In genomic region chr1:157984469-157984868, GRCh38 we compare ENCODE assay signal across 19 cellular contexts. TPM values are rescaled to one million over a fixed set of nuclear protein-coding genes. Genes with fewer than 3 reads are reported as not detected.
"Had no signal": no experiment of that assay in that cellular context is flagged by ENCODE, and none has a peak within 500 bp of the region (broad histone marks: within the 10 kb centered on the region; RNA-seq: fewer than 3 reads in every experiment).

No MANE protein-coding gene starts in this region.

- ATAC-seq: gastrocnemius medialis; heart right ventricle; left lobe of liver; naive thymus-derived CD8-positive, alpha-beta T cell; stimulated activated naive CD8-positive, alpha-beta T cell treated with anti-CD3 and anti-CD28 coated beads, Interleukin-15, amount 100 ng/mL, for 72 hours had no signal

- H3K27ac Mint-ChIP-seq: immature natural killer cell; naive thymus-derived CD8-positive, alpha-beta T cell; stimulated activated naive B cell treated with anti-CD40 and anti-IgM and Interleukin-4, amounts not matched to agents 10 μg/mL and 1 μg/mL and 100 μg/mL, for 72 hours had no signal

- H3K27ac ChIP-seq: dorsolateral prefrontal cortex, gastrocnemius medialis, heart right ventricle, right atrium auricular region, sigmoid colon, skin epidermis, thoracic aorta, transverse colon had no signal

- H3K4me3 ChIP-seq: dorsolateral prefrontal cortex, gastrocnemius medialis, heart right ventricle, right atrium auricular region, sigmoid colon, skin epidermis, thoracic aorta, transverse colon had no signal

- H3K27me3 ChIP-seq: right atrium auricular region, sigmoid colon, transverse colon had no signal

- H3K9me3 ChIP-seq: gastrocnemius medialis, heart right ventricle, right atrium auricular region, sigmoid colon, thoracic aorta, transverse colon had no signal

- H3K4me1 Mint-ChIP-seq: immature natural killer cell; stimulated activated naive CD8-positive, alpha-beta T cell treated with anti-CD3 and anti-CD28 coated beads, Interleukin-15, amount 100 ng/mL, for 72 hours had no signal

- H3K4me3 Mint-ChIP-seq: immature natural killer cell; naive thymus-derived CD8-positive, alpha-beta T cell; stimulated activated naive B cell treated with anti-CD40 and anti-IgM and Interleukin-4, amounts not matched to agents 10 μg/mL and 1 μg/mL and 100 μg/mL, for 72 hours; stimulated activated naive CD8-positive, alpha-beta T cell treated with anti-CD3 and anti-CD28 coated beads, Interleukin-15, amount 100 ng/mL, for 72 hours had no signal

- H3K9me3 Mint-ChIP-seq: naive thymus-derived CD8-positive, alpha-beta T cell; stimulated activated naive B cell treated with anti-CD40 and anti-IgM and Interleukin-4, amounts not matched to agents 10 μg/mL and 1 μg/mL and 100 μg/mL, for 72 hours; stimulated activated naive CD8-positive, alpha-beta T cell treated with anti-CD3 and anti-CD28 coated beads, Interleukin-15, amount 100 ng/mL, for 72 hours had no signal

- H3K4me1 ChIP-seq: gastrocnemius medialis, heart right ventricle, right atrium auricular region had no signal

- H3K36me3 ChIP-seq: gastrocnemius medialis, heart right ventricle, right atrium auricular region, sigmoid colon, thoracic aorta, transverse colon had no signal

- DNase-seq: cortex of kidney; dorsolateral prefrontal cortex; effector CD8-positive, alpha-beta T cell; gastrocnemius medialis; heart right ventricle; immature natural killer cell; mammary epithelial cell; naive thymus-derived CD8-positive, alpha-beta T cell; posterior cingulate gyrus; sigmoid colon; stimulated activated CD4-positive, alpha-beta T cell treated with anti-CD3 and anti-CD28 coated beads, Interleukin-2, amount 100 ng/mL, for 24 hours; stimulated activated CD4-positive, alpha-beta T cell treated with anti-CD3 and anti-CD28 coated beads, Interleukin-4, amount 100 ng/mL, for 4 hours; stimulated activated naive B cell treated with anti-CD40 and anti-IgM and Interleukin-4, amounts not matched to agents 10 μg/mL and 1 μg/mL and 100 μg/mL, for 72 hours; stimulated activated naive CD8-positive, alpha-beta T cell treated with anti-CD3 and anti-CD28 coated beads, Interleukin-15, amount 100 ng/mL, for 72 hours; transverse colon had no signal

- H3K36me3 Mint-ChIP-seq: immature natural killer cell; naive thymus-derived CD8-positive, alpha-beta T cell; stimulated activated naive B cell treated with anti-CD40 and anti-IgM and Interleukin-4, amounts not matched to agents 10 μg/mL and 1 μg/mL and 100 μg/mL, for 72 hours had no signal

RNA-seq across cellular contexts. Expression of gene KIRREL1, which starts 9.0 kb away (rescaled TPM):
- total RNA-seq: naive thymus-derived CD8-positive, alpha-beta T cell had no signal
- polyA plus RNA-seq: immature natural killer cell; naive thymus-derived CD8-positive, alpha-beta T cell had no signal
